In genomic region chr3:53255360-53255774, GRCh38 we compare ENCODE assay signal across 8 cellular contexts. TPM values are rescaled to one million over a fixed set of nuclear protein-coding genes. Genes with fewer than 3 reads are reported as not detected.
DNase-seq lines count a peak whose midpoint lies in the region; ATAC-seq and TF ChIP-seq lines count a peak whose summit lies in the region.

No MANE protein-coding gene starts in this region.

- no peak for TF ChIP-seq CTCF in progenitor cell of endocrine pancreas (IDR thresholded peaks at IDR 0.05; ENCODE audit: unreplicated experiment)

- H3K4me3 Mint-ChIP-seq in progenitor cell of endocrine pancreas (ENCODE audit: low read depth): peak overlapping the region; percentile 90

- H3K9me3 ChIP-seq in MG63: no peaks in the 10 kb centered on the region

- H3K4me3 ChIP-seq in GM08714 (ENCODE audit: low read length) (peak overlapping the region; percentile 86), MG63 (peak overlapping the region; percentile 78)

- H3K27me3 Mint-ChIP-seq in progenitor cell of endocrine pancreas: peaks cover 20% of the 10 kb centered on the region

- H3K36me3 Mint-ChIP-seq in progenitor cell of endocrine pancreas (ENCODE audit: insufficient read depth): peaks cover 1% of the 10 kb centered on the region

- H3K27ac Mint-ChIP-seq in progenitor cell of endocrine pancreas: peak overlapping the region; percentile 95

- H3K9me3 Mint-ChIP-seq in progenitor cell of endocrine pancreas (ENCODE audit: low read depth): no peaks in the 10 kb centered on the region

- H3K4me1 Mint-ChIP-seq in progenitor cell of endocrine pancreas (ENCODE audit: low read depth): peaks cover 27% of the 10 kb centered on the region

- no peaks in the 10 kb centered on the region for H3K27me3 ChIP-seq in MG63

- DNase-seq in MG63 (no peak), globus pallidus (ENCODE audit: low spot score) (peak; percentile 40), progenitor cell of endocrine pancreas (ENCODE audit: low spot score, unreplicated experiment) (peak; percentile 15), amniotic stem cell (lab: John Stamatoyannopoulos, UW) (no peak), epidermal melanocyte (ENCODE audit: insufficient read length, low spot score) (no peak)
- DNase-seq in activated T-helper 9 cell treated with anti-CD3 and anti-CD28 coated beads, Interleukin-2, amount 50 U/mL, for 16 hours (ENCODE audit: low read depth): peak; percentile 22

- peaks cover 32% of the 10 kb centered on the region for H3K36me3 ChIP-seq in MG63

- peak; percentile 33 for ATAC-seq in GM21825 (IDR thresholded peaks at IDR 0.05; ENCODE audit: unreplicated experiment)

RNA-seq across cellular contexts. Expression of gene TKT, which starts 0.5 kb away (rescaled TPM):
- total RNA-seq in MG63 (2014; rRNA removed; shearing (Covaris generic); ENCODE audit: low replicate concordance): 315 and 707 TPM in 2 replicates
- total RNA-seq in progenitor cell of endocrine pancreas: 250 and 259 TPM in 2 replicates

Comparison
In these comparisons a context has a peak if more than half of its experiments do, and no peak if none do; other contexts are left out.
1. DNase-seq: peak in activated T-helper 9 cell treated with anti-CD3 and anti-CD28 coated beads, Interleukin-2, amount 50 U/mL, for 16 hours (single experiment), globus pallidus (single experiment) and progenitor cell of endocrine pancreas (single experiment); none in MG63 (single experiment), amniotic stem cell (single experiment) and epidermal melanocyte (single experiment).